In the genomic region with DNA sequence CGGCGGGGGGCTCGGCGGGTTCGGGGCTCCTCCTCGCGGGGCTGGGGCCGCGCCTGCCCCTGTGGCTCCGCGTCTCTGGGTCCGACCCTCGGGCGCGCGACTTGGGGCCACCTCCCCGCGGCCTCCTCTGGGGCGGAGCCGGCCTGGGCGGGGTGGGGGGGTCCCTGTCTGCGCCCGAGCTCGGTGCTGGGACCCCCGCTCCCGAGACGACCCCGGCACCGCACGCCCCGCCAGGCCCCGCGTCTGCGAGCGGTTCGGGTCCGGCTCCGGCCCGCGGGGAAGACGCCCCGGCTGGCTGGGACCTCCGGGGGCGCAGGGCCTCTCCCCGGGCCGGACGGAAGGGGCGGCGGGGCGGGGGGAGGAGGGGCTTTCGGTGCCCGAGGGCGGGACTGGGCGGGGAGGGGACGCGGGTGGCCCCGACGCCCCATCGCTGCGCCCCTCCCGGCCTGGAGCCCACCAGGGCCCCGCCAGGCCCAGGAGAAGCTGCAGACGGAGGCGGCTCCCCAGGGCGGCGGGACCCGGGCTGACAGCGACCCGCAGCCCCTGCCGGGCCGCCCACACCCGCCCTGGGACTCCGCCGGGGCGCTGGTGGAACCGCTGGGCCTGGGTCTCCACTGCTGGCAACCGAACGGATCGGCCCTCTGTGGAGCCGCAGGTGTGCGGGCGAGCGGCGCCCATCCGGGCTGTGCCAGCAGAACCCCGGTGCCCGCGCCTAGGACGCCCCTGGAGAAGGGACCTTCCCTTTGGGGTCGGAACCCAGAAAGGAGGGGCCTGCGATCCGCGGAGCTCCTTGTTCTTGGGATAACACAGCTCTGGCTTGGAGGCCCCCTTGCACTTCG, we compare ENCODE assay signal across 8 cellular contexts. TPM values are rescaled to one million over a fixed set of nuclear protein-coding genes. Genes with fewer than 3 reads are reported as not detected.
DNase-seq lines count a peak whose midpoint lies in the region; ATAC-seq and TF ChIP-seq lines count a peak whose summit lies in the region.

No MANE protein-coding gene starts in this region.

- H3K36me3 Mint-ChIP-seq in T-cell: peaks cover 3% of the 10 kb centered on the region

- H2AK5ac ChIP-seq in neuronal stem cell (ENCODE audit: low read depth, low read length): peak overlapping the region; percentile 84

- no peak overlapping the region for H2BK5ac ChIP-seq in neuronal stem cell (ENCODE audit: low read length)

- peaks cover 2 to 14% (median 6%) of the 10 kb centered on the region in 3 donors for H3K4me1 Mint-ChIP-seq in T-cell

- peak overlapping the region; percentile 65 to 85 (median 80); a peak in 21 of 22 replicates for H3K9ac ChIP-seq in BLaER1 treated with 17β-estradiol and CSF1 and Interleukin-3, amounts not matched to agents 10 nM and 100 nM
- H3K9ac ChIP-seq in fibroblast of lung (ENCODE audit: insufficient read depth, low read length): peak overlapping the region; percentile 96
- H3K9ac ChIP-seq in neuronal stem cell (ENCODE audit: low read depth, low read length, poor library complexity): peak overlapping the region; percentile 60

- H3K79me2 ChIP-seq in fibroblast of lung (ENCODE audit: control insufficient read depth, insufficient read depth, low read length): peaks cover 53% of the 10 kb centered on the region

- TF ChIP-seq CTCF in fibroblast of lung (conservative IDR thresholded peaks at IDR 0.05 in 1 of 2, IDR thresholded peaks at IDR 0.05 in 1 of 2; ENCODE audit: low read depth in 1 of 2, low read length in 2 of 2): no peak

- H3K27me3 Mint-ChIP-seq in T-cell: peaks cover 27 to 43% of the 10 kb centered on the region in 2 donors

- peak overlapping the region; percentile 75 to 86 (median 81) for H3K4me2 ChIP-seq in BLaER1 treated with 17β-estradiol and CSF1 and Interleukin-3, amounts not matched to agents 10 nM and 100 nM
- H3K4me2 ChIP-seq in fibroblast of lung (ENCODE audit: extremely low read depth, insufficient read depth, low read length): peak overlapping the region; percentile 48
- peak overlapping the region; percentile 64 for H3K4me2 ChIP-seq in neuronal stem cell (ENCODE audit: insufficient read depth, low read length, poor library complexity, severe bottlenecking)

- WGBS in neuronal stem cell (ENCODE audit: extremely low coverage in 2 of 2, insufficient read length in 2 of 2, insufficient replicate concordance in 1 of 2), 2 donors: no CpG with 5 or more reads among the region's 94 CpGs

- ATAC-seq in T-cell (replicated peaks in 1 of 4): peak; percentile 57 to 66 (median 59)
- no peak for ATAC-seq in GM18520 (IDR thresholded peaks at IDR 0.05; ENCODE audit: unreplicated experiment)

- H3K4ac ChIP-seq in neuronal stem cell (ENCODE audit: low read length): no peak overlapping the region

- H3K23ac ChIP-seq in neuronal stem cell (ENCODE audit: low read depth, low read length, poor library complexity): peak overlapping the region; percentile 85

- peaks cover 0 to 16% (median 7%) of the 10 kb centered on the region in 10 experiments; a peak in 11 of 20 replicates for H3K4me1 ChIP-seq in BLaER1 treated with 17β-estradiol and CSF1 and Interleukin-3, amounts not matched to agents 10 nM and 100 nM
- H3K4me1 ChIP-seq in fibroblast of lung (ENCODE audit: control insufficient read depth, extremely low read depth, insufficient read depth, low read length) (peaks cover 4% of the 10 kb centered on the region), neuronal stem cell (ENCODE audit: control insufficient read depth in 2 of 2, insufficient read depth in 1 of 2, low read depth in 1 of 2, low read length in 2 of 2) (no peaks in the 10 kb centered on the region)

- H3K18ac ChIP-seq in neuronal stem cell (ENCODE audit: low read length): peak overlapping the region; percentile 64

- DNase-seq in T-cell: peak in 10 of 34 experiments; percentile 13 to 41 (median 18)
- DNase-seq in fibroblast of lung (ENCODE audit: low read depth in 2 of 2): no peak
- DNase-seq in neuronal stem cell (ENCODE audit: low spot score): no peak
- no peak for DNase-seq in NCI-H1694 treated with DMSO at 0.1 percent for 48 hours (lab: John Stamatoyannopoulos, UW)
- DNase-seq in nucleus accumbens (lab: John Stamatoyannopoulos, UW): no peak
- DNase-seq in GF-D8 (lab: John Stamatoyannopoulos, UW): no peak

- no peak overlapping the region for H3K14ac ChIP-seq in neuronal stem cell (ENCODE audit: low read length)

- POLR2A ChIA-PET in T-cell (lab: Charles Lee): interaction anchor here in 1 of 2 donors (0.6 kb wide), 1 partner anchor 10 kb away, joined by 5 read pairs; no protein-coding TSS in a partner anchor

- H2AFZ ChIP-seq in fibroblast of lung (ENCODE audit: low read length) (no peak overlapping the region), neuronal stem cell (ENCODE audit: low read length) (peak overlapping the region; percentile 89)

- H3K9me3 Mint-ChIP-seq in T-cell: peaks cover 4 to 14% (median 10%) of the 10 kb centered on the region in 3 donors

- H2BK12ac ChIP-seq in neuronal stem cell (ENCODE audit: low read length): no peak overlapping the region

- no peak overlapping the region for H4K91ac ChIP-seq in neuronal stem cell (ENCODE audit: low read depth, low read length, poor library complexity)

- no peaks in the 10 kb centered on the region for H3K36me3 ChIP-seq in BLaER1 treated with 17β-estradiol and CSF1 and Interleukin-3, amounts not matched to agents 10 nM and 100 nM
- H3K36me3 ChIP-seq in fibroblast of lung (ENCODE audit: control insufficient read depth, insufficient read depth, low read length) (peaks cover 3% of the 10 kb centered on the region), neuronal stem cell (replicated peaks in 1 of 2; ENCODE audit: control insufficient read depth in 2 of 2, insufficient read depth in 2 of 2, low read length in 2 of 2) (no peaks in the 10 kb centered on the region)

- H3K4me3 Mint-ChIP-seq in T-cell: peak overlapping the region; percentile 59 to 71 (median 61)

- H3K27me3 ChIP-seq in BLaER1 treated with 17β-estradiol and CSF1 and Interleukin-3, amounts not matched to agents 10 nM and 100 nM: peaks cover 5 to 15% (median 12%) of the 10 kb centered on the region in 11 experiments
- H3K27me3 ChIP-seq in fibroblast of lung (ENCODE audit: control insufficient read depth, insufficient read depth, low read length) (no peaks in the 10 kb centered on the region), neuronal stem cell (ENCODE audit: control insufficient read depth in 3 of 3, insufficient read depth in 3 of 3, low read depth in 1 of 3, low read length in 3 of 3) (peaks cover 8 to 62% (median 20%) of the 10 kb centered on the region in 3 experiments)

- H3K4me3 ChIP-seq in BLaER1 treated with 17β-estradiol and CSF1 and Interleukin-3, amounts not matched to agents 10 nM and 100 nM: peak overlapping the region; percentile 65 to 82 (median 68)
- H3K4me3 ChIP-seq in fibroblast of lung (replicated peaks in 1 of 4; ENCODE audit: control extremely low read depth in 1 of 4, insufficient read depth in 1 of 4, low read depth in 3 of 4, low read length in 4 of 4) (peak overlapping the region; percentile 79 to 91 (median 90)), neuronal stem cell (ENCODE audit: low read length in 2 of 2) (peak overlapping the region; percentile 31 to 78)

- H4K8ac ChIP-seq in neuronal stem cell (ENCODE audit: low read depth, low read length): no peak overlapping the region

- H3K27ac Mint-ChIP-seq in T-cell: no peak overlapping the region

- no peak overlapping the region for H2BK120ac ChIP-seq in neuronal stem cell (ENCODE audit: low read depth, low read length)

- H3K79me1 ChIP-seq in neuronal stem cell (ENCODE audit: low read depth, low read length): no peaks in the 10 kb centered on the region

- CTCF ChIA-PET in T-cell (lab: Charles Lee): interaction anchor here in 1 of 2 donors (0.5 kb wide), 1 partner anchor 125 kb away, joined by 5 read pairs; no protein-coding TSS in a partner anchor

- H3K27ac ChIP-seq in BLaER1 treated with 17β-estradiol and CSF1 and Interleukin-3, amounts not matched to agents 10 nM and 100 nM: peak overlapping the region in 7 of 11 experiments; percentile 28 to 72 (median 60); a peak in 12 of 22 replicates
- H3K27ac ChIP-seq in fibroblast of lung (ENCODE audit: insufficient read depth, low read length) (peak overlapping the region; percentile 86), neuronal stem cell (replicated peaks; ENCODE audit: low read length) (no peak overlapping the region)

- peaks cover 0 to 15% (median 0%) of the 10 kb centered on the region in 11 experiments; a peak in 1 of 22 replicates for H4K20me1 ChIP-seq in BLaER1 treated with 17β-estradiol and CSF1 and Interleukin-3, amounts not matched to agents 10 nM and 100 nM
- H4K20me1 ChIP-seq in fibroblast of lung (ENCODE audit: control insufficient read depth, extremely low read depth, insufficient read depth, low read length): peaks cover 5% of the 10 kb centered on the region

- H2BK15ac ChIP-seq in neuronal stem cell (ENCODE audit: low read length): no peak overlapping the region

- peaks cover 15 to 23% (median 21%) of the 10 kb centered on the region in 11 experiments for H3K9me3 ChIP-seq in BLaER1 treated with 17β-estradiol and CSF1 and Interleukin-3, amounts not matched to agents 10 nM and 100 nM (replicated peaks in 1 of 11)
- no peaks in the 10 kb centered on the region for H3K9me3 ChIP-seq in fibroblast of lung (ENCODE audit: control insufficient read depth, insufficient read depth, low read depth, low read length)
- peaks cover 5 to 13% of the 10 kb centered on the region in 2 donors for H3K9me3 ChIP-seq in neuronal stem cell (replicated peaks in 1 of 2; ENCODE audit: control insufficient read depth in 2 of 2, insufficient read depth in 1 of 2, low read depth in 1 of 2, low read length in 2 of 2)

RNA-seq across cellular contexts. Expression of gene COL6A2, which starts 0.6 kb away (rescaled TPM):
- 10 to 100 TPM; 33.8 to 85.2 (median 60.7) TPM for total RNA-seq in T-cell
- total RNA-seq in fibroblast of lung: 782 and 928 TPM in 2 replicates
- 346 and 702 TPM in 2 replicates for polyA plus RNA-seq in fibroblast of lung
- 857 and 2,080 TPM in 2 replicates for polyA plus RNA-seq in fibroblast of lung (2012)
- 367 and 1,367 TPM in 2 replicates for polyA minus RNA-seq in fibroblast of lung (ENCODE audit: low replicate concordance)
- 19.3 TPM for polyA plus RNA-seq in neuronal stem cell (2013, experiment 1 of 2)
- polyA plus RNA-seq in neuronal stem cell (2013, experiment 2 of 2): 19.1 TPM

RNA-seq across cellular contexts. Expression of gene FTCD, which starts 56.9 kb away (rescaled TPM):
- total RNA-seq in T-cell (1 to 10 TPM in 3 of 5 donors, under 1 TPM in 1, not detected in 1; 0.95 to 6.1 (median 2.5) TPM), fibroblast of lung (0.26 and 1.3 TPM in 2 replicates)
- polyA plus RNA-seq in fibroblast of lung: 0.27 TPM in 1 of 2 replicates, not detected in the other
- 0.12 and 0.19 TPM in 2 replicates for polyA plus RNA-seq in fibroblast of lung (2012)
- not detected in 2 replicates for polyA minus RNA-seq in fibroblast of lung (ENCODE audit: low replicate concordance)
- 2.1 TPM for polyA plus RNA-seq in neuronal stem cell (2013, experiment 1 of 2)
- 2.0 TPM for polyA plus RNA-seq in neuronal stem cell (2013, experiment 2 of 2)
